In the genomic region with DNA sequence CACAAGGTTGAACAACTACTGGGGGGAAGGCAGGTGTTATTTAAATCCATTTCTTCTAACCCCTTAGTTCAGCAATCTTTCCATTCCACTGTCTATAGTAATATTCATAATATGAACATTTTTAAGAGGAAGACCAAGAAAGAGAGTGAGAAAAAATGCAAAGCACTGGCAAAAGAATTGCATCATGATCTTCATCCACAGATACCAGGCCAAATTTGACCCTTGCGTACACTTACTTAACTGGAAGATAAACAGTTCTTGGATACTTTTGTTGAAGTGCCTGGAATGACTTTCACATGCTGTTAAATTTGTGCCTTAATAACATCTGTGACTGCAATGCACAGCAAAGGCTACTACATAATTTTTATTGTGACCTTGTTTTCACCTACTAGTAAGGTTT, we compare ENCODE assay signal across 1 cellular context.
TF ChIP-seq lines count a peak whose summit lies in the region.

No MANE protein-coding gene starts in this region.

TF ChIP-seq in HepG2, 621 proteins besides CTCF, POLR2A, EP300 and RAD21:
- TF ChIP-seq ZNF10 (CRISPR knock-in tag; IDR thresholded peaks at IDR 0.05; ENCODE audit: borderline replicate concordance, low read depth): no peak
- TF ChIP-seq FOXA3 (CRISPR knock-in tag; IDR thresholded peaks at IDR 0.05): peak; percentile 43; the same call in 1 of the 2 replicates
- no peak for TF ChIP-seq ZNF614 (CRISPR knock-in tag; IDR thresholded peaks at IDR 0.05; ENCODE audit: borderline replicate concordance)
- TF ChIP-seq ZNF574 (CRISPR knock-in tag; IDR thresholded peaks at IDR 0.05): no peak
- no peak for TF ChIP-seq TSC22D2 (CRISPR knock-in tag; IDR thresholded peaks at IDR 0.05; ENCODE audit: borderline replicate concordance)
- TF ChIP-seq ZNF468 (CRISPR knock-in tag; IDR thresholded peaks at IDR 0.05): no peak
- TF ChIP-seq RXRB (CRISPR knock-in tag; IDR thresholded peaks at IDR 0.05; ENCODE audit: borderline replicate concordance): peak; percentile 51; the same call in 1 of the 2 replicates
- TF ChIP-seq ZNF776 (CRISPR knock-in tag; IDR thresholded peaks at IDR 0.05): no peak
- TF ChIP-seq BCL6 (CRISPR knock-in tag; IDR thresholded peaks at IDR 0.05): 0 out of 2 replicates have a peak, but pooled peaks have one; percentile 26
- no peak for TF ChIP-seq FOXA1 (IDR thresholded peaks at IDR 0.05)
- no peak for TF ChIP-seq FOXA1 (CRISPR knock-in tag; IDR thresholded peaks at IDR 0.05)
- TF ChIP-seq HNF1A (IDR thresholded peaks at IDR 0.05; ENCODE audit: low read depth): no peak
- no peak for TF ChIP-seq HNF1A (CRISPR knock-in tag; IDR thresholded peaks at IDR 0.05; ENCODE audit: borderline replicate concordance)
- no peak for TF ChIP-seq ZNF562 (CRISPR knock-in tag; IDR thresholded peaks at IDR 0.05; ENCODE audit: borderline replicate concordance)
- TF ChIP-seq CEBPB (IDR thresholded peaks at IDR 0.05; ENCODE audit: borderline replicate concordance, low read depth, low read length): peak; percentile 28; the same call in 1 of the 2 replicates
- no peak for TF ChIP-seq PTBP1 (IDR thresholded peaks at IDR 0.05; ENCODE audit: low read depth, low read length, poor library complexity, severe bottlenecking)
- TF ChIP-seq ATF4 (CRISPR knock-in tag; IDR thresholded peaks at IDR 0.05): peak in 1 of 2 experiments; percentile 81; a peak in 2 of 4 replicates
- no peak for TF ChIP-seq REPIN1 (CRISPR knock-in tag; IDR thresholded peaks at IDR 0.05; ENCODE audit: borderline replicate concordance, low read depth)
- no peak for TF ChIP-seq ZNF383 (CRISPR knock-in tag; IDR thresholded peaks at IDR 0.05; ENCODE audit: borderline replicate concordance)
- TF ChIP-seq U2AF1 (optimal IDR thresholded peaks at IDR 0.05; ENCODE audit: low read depth, low read length): no peak
- no peak for TF ChIP-seq TBX3 (IDR thresholded peaks at IDR 0.05; ENCODE audit: borderline replicate concordance)
- TF ChIP-seq ATF1 (CRISPR knock-in tag; IDR thresholded peaks at IDR 0.05): no peak
- peak; percentile 73 for TF ChIP-seq CEBPG (CRISPR knock-in tag; IDR thresholded peaks at IDR 0.05)
- TF ChIP-seq ZNF839 (CRISPR knock-in tag; IDR thresholded peaks at IDR 0.05; ENCODE audit: borderline replicate concordance): no peak
